In the genomic region with DNA sequence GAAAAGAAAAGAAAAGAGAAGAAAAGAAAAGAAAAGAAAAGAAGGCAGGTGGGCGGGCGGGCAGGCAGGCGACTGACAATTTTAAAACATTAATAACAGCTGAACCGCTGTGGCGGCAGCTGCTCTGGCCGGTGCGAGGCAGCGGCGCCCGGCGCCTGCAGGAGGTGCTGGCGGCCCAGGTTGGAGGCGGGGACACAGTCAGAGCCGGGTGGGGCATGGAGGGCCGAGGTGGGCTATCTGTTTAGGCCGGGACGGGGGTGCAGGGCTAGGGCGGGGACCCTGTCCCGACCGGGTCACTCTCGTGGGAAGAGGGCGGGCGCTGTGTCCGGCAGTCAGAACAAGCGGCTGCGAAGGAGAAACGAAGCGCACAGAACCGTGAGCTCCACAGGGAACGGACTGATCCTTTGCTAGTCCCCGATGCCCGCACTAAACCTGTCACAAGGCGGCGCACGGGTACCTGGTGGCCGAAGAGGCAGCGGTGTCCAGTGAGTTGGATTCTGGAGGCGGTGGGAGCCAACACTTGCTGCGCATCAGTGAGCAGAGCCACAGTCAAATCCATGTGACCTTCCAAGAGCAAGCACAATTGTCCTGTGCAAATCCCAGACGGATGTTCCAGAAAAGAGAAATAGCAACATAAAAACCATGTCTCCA, we compare ENCODE assay signal across 9 cellular contexts. TPM values are rescaled to one million over a fixed set of nuclear protein-coding genes. Genes with fewer than 3 reads are reported as not detected.
DNase-seq lines count a peak whose midpoint lies in the region; ATAC-seq and TF ChIP-seq lines count a peak whose summit lies in the region.
"Had no signal": no experiment of that assay in that cellular context is flagged by ENCODE, and none has a peak within 500 bp of the region (broad histone marks: within the 10 kb centered on the region; RNA-seq: fewer than 3 reads in every experiment).

No MANE protein-coding gene starts in this region.

- WGBS in lung, 2 donors: 2% methylated on average over 40 of the region's 40 CpGs

- ATAC-seq in CD4-positive, alpha-beta T cell (ENCODE audit: poor library complexity): peak; percentile 73
- ATAC-seq in GM19395 (IDR thresholded peaks at IDR 0.05; ENCODE audit: unreplicated experiment) (peak; percentile 98), HG03457 (IDR thresholded peaks at IDR 0.05; ENCODE audit: unreplicated experiment) (peak; percentile 96), lung (ENCODE audit: insufficient read depth, low FRiP score) (peak; percentile 87)

- peak overlapping the region; percentile 49 for H3K4me3 Mint-ChIP-seq in CD4-positive, alpha-beta T cell

- peaks cover 5% of the 10 kb centered on the region for H3K9me3 Mint-ChIP-seq in CD4-positive, alpha-beta T cell

- H3K36me3 ChIP-seq in effector memory CD4-positive, alpha-beta T cell (ENCODE audit: control insufficient read depth, insufficient read depth, low read length): no peaks in the 10 kb centered on the region
- no peaks in the 10 kb centered on the region for H3K36me3 ChIP-seq in lung (ENCODE audit: control insufficient read depth in 2 of 2, insufficient read depth in 2 of 2, low read length in 2 of 2)

- H3K27me3 ChIP-seq in CD4-positive, alpha-beta T cell (ENCODE audit: control insufficient read depth, insufficient read depth, low read length): peaks cover 52% of the 10 kb centered on the region
- peaks cover 8% of the 10 kb centered on the region for H3K27me3 ChIP-seq in effector memory CD4-positive, alpha-beta T cell (replicated peaks; ENCODE audit: control insufficient read depth, insufficient read depth, low read length, poor library complexity, severe bottlenecking)
- H3K27me3 ChIP-seq in lung (ENCODE audit: control insufficient read depth, insufficient read depth): no peaks in the 10 kb centered on the region

- peaks cover 3% of the 10 kb centered on the region for H3K4me1 ChIP-seq in effector memory CD4-positive, alpha-beta T cell (ENCODE audit: control insufficient read depth, insufficient read depth, low read length, poor library complexity, severe bottlenecking)
- H3K4me1 ChIP-seq in lung (ENCODE audit: control insufficient read depth in 2 of 2, insufficient read depth in 2 of 2, low read length in 2 of 2): peaks cover 0 to 2% of the 10 kb centered on the region in 2 donors

- CTCF ChIA-PET in CD4-positive, alpha-beta T cell (lab: Charles Lee): interaction anchor here (0.6 to 1.3 kb wide), 5 partner anchors 10 to 107 kb away, joined by 3 to 4 read pairs (median 3); no protein-coding TSS in a partner anchor

- DNase-seq in CD4-positive, alpha-beta T cell: peak; percentile 4 to 50 (median 20)
- DNase-seq in NCI-H526 (lab: John Stamatoyannopoulos, UW) (peak; percentile 61 to 83), lung (ENCODE audit: low spot score) (peak; percentile 73)
- peak; percentile 78 for DNase-seq in activated CD8-positive, alpha-beta memory T cell treated with anti-CD3 and anti-CD28 coated beads for 24 hours
- DNase-seq in effector memory CD4-positive, alpha-beta T cell: peak in 2 of 3 donors; percentile 6 to 8
- peak; percentile 22 for DNase-seq in stimulated activated CD8-positive, alpha-beta memory T cell treated with anti-CD3 and anti-CD28 coated beads, Interleukin-12 subunit alpha, Interleukin-12 subunit beta, amount 100 ng/mL, for 1 hour (ENCODE audit: low read depth)

- peak; percentile 56 for TF ChIP-seq CTCF in CD4-positive, alpha-beta T cell (IDR thresholded peaks at IDR 0.05)
- no peak for TF ChIP-seq CTCF in lung (IDR thresholded peaks at IDR 0.05; ENCODE audit: control extremely low read depth, extremely low read depth)

- H3K27ac ChIP-seq in CD4-positive, alpha-beta T cell (ENCODE audit: low read depth, low read length): no peak overlapping the region
- no peak overlapping the region for H3K27ac ChIP-seq in effector memory CD4-positive, alpha-beta T cell (ENCODE audit: insufficient read depth, low read length, poor library complexity, severe bottlenecking)
- peak overlapping the region; percentile 54 to 63 for H3K27ac ChIP-seq in lung (ENCODE audit: low read depth in 1 of 2, low read length in 1 of 2)

- peaks cover 14% of the 10 kb centered on the region for H3K4me1 Mint-ChIP-seq in CD4-positive, alpha-beta T cell (ENCODE audit: low read depth)

- POLR2A ChIA-PET in CD4-positive, alpha-beta T cell (lab: Charles Lee): no interaction called here

- H3K36me3 Mint-ChIP-seq in CD4-positive, alpha-beta T cell (ENCODE audit: low read depth): no peaks in the 10 kb centered on the region

- intact Hi-C loops in CD4-positive, alpha-beta T cell (cut with DNase I, micrococcal nuclease): no loop called here

- no peaks in the 10 kb centered on the region for H3K9me3 ChIP-seq in CD4-positive, alpha-beta T cell (ENCODE audit: control insufficient read depth, low read length)
- H3K9me3 ChIP-seq in effector memory CD4-positive, alpha-beta T cell (ENCODE audit: control insufficient read depth, low read length): no peaks in the 10 kb centered on the region
- H3K9me3 ChIP-seq in lung (ENCODE audit: control insufficient read depth in 2 of 2, insufficient read depth in 1 of 2, low read length in 1 of 2): no peaks in the 10 kb centered on the region

- H3K4me3 ChIP-seq in effector memory CD4-positive, alpha-beta T cell (ENCODE audit: insufficient read depth, low read depth, low read length, poor library complexity, severe bottlenecking): peak overlapping the region; percentile 33
- peak overlapping the region; percentile 50 for H3K4me3 ChIP-seq in lung

- H3K27me3 Mint-ChIP-seq in CD4-positive, alpha-beta T cell: peaks cover 85% of the 10 kb centered on the region

- no peak overlapping the region for H3K27ac Mint-ChIP-seq in CD4-positive, alpha-beta T cell

RNA-seq across cellular contexts. Expression of a gene that starts 13.6 kb away (rescaled TPM):
- total RNA-seq in CD4-positive, alpha-beta T cell: not detected
- total RNA-seq in lung: 1 to 10 TPM in 1 of 2 donors, not detected in 1; 1.1 TPM
- polyA plus RNA-seq in lung: under 1 TPM; 0.06 to 0.09 TPM
- total RNA-seq: T-helper 1 cell treated with Interleukin-12 subunit alpha and Interleukin-12 subunit beta and Interleukin-4 antibody, amounts not matched to agents 30 ng/mL and 1 ng/mL, for 36 hours had no signal

RNA-seq across cellular contexts. Expression of a gene that starts 50.5 kb away (rescaled TPM):
- 1 to 10 TPM; 5.0 to 5.3 TPM for total RNA-seq in CD4-positive, alpha-beta T cell
- 10 to 100 TPM; 16.8 to 34.1 TPM for total RNA-seq in lung
- 1 to 10 TPM; 5.9 to 6.7 TPM for polyA plus RNA-seq in lung

RNA-seq across cellular contexts. Expression of a gene that starts 50.8 kb away (rescaled TPM):
- 1 to 10 TPM; 5.9 to 6.1 TPM for total RNA-seq in CD4-positive, alpha-beta T cell
- 10 to 100 TPM in 1 of 2 donors, 1 to 10 TPM in 1; 9.3 to 23.0 TPM for total RNA-seq in lung
- polyA plus RNA-seq in lung: 1 to 10 TPM; 7.9 to 8.3 TPM

Comparison
In these comparisons a context has a peak if more than half of its experiments do, and no peak if none do; other contexts are left out.
1. DNase-seq: peak in every context shown above with its lines; median percentile 78 in activated CD8-positive, alpha-beta memory T cell treated with anti-CD3 and anti-CD28 coated beads for 24 hours; 73 in lung; 72 in NCI-H526; 22 in stimulated activated CD8-positive, alpha-beta memory T cell treated with anti-CD3 and anti-CD28 coated beads, Interleukin-12 subunit alpha, Interleukin-12 subunit beta, amount 100 ng/mL, for 1 hour; 20 in CD4-positive, alpha-beta T cell; 7 in effector memory CD4-positive, alpha-beta T cell.
2. H3K27ac ChIP-seq: peak in lung (2 of 2); none in CD4-positive, alpha-beta T cell (single experiment) and effector memory CD4-positive, alpha-beta T cell (single experiment).
3. Peak in every context shown above with its lines, with median percentiles within 50 percentile points of each other: ATAC-seq.